9 cellular contexts compared by ENCODE assay signal in the genomic region with DNA sequence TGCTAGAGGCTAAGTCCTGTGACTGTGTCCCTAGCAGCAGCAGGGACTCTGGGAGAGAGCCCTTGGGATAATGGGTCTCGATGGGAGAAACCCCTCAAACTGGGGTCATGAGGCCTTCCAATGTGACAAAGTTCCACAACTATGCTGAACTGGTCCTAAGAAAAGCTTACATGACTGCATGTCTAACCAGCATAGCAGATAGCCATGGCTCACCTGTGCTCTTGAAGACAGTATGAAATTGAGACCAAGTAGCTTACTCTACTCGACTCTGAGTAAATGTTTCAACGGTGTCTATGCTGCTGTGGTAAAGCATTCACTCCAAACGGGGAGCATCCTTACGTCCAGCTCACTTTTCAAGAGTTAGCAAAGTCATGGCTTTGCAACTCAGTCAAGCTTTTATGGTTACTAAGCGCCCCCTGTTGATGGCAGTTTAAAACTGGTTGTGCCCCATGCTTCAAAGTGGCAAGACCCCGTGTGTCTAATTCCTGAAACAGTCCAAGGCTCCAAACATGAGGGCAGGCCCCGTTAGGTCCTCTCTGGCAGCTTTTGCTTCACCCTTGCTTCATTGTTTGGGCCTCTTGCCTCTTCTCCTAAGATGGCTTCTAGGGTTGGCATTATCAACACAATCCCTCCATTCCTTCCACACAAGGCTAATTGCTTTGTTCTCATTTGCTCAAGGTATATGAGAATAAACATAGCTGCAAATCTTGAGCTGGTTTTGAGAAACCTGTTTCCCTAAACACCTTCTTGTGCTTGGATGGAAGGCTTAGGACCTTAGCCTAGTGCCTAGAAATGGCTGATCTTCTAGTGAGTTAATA. TPM values are rescaled to one million over a fixed set of nuclear protein-coding genes. Genes with fewer than 3 reads are reported as not detected.
A peak's percentile ranks its signal among the peaks of the same experiment; 100 is the strongest.
DNase-seq lines count a peak whose midpoint lies in the region; ATAC-seq and TF ChIP-seq lines count a peak whose summit lies in the region.
"Had no signal": no experiment of that assay in that cellular context is flagged by ENCODE, and none has a peak within 500 bp of the region (broad histone marks: within the 10 kb centered on the region; RNA-seq: fewer than 3 reads in every experiment).

No MANE protein-coding gene starts in this region.

- ATAC-seq in GM18870 (IDR thresholded peaks at IDR 0.05; ENCODE audit: unreplicated experiment) (peak; percentile 50), omental fat pad (ENCODE audit: low FRiP score) (no peak)

- H3K27me3 ChIP-seq in HL-60 (ENCODE audit: insufficient read depth, poor library complexity, severe bottlenecking) = no peaks in the 10 kb centered on the region
- H3K27me3 ChIP-seq in Peyer's patch = no peaks in the 10 kb centered on the region
- no peaks in the 10 kb centered on the region for H3K27me3 ChIP-seq in tibial nerve

- H3K27ac Mint-ChIP-seq in activated T-helper 2 cell treated with anti-CD3 and anti-CD28 coated beads, Interferon-gamma antibody, Interleukin-2, Interleukin-4, amounts not matched to agents 10 μg/mL and 5 μg/mL and 100 μg/mL, durations not matched to agents 14 hours and 24 hours and 36 hours = no peak overlapping the region
- H3K27ac Mint-ChIP-seq: IgD-negative memory B cell had no signal

- H3K4me1 ChIP-seq in Peyer's patch (no peaks in the 10 kb centered on the region), tibial nerve (no peaks in the 10 kb centered on the region)

- DNase-seq in AML-193 (lab: John Stamatoyannopoulos, UW) (peak; percentile 60 to 78), HL-60 (ENCODE audit: low read depth in 1 of 2, low spot score in 1 of 2) (peak; percentile 45 to 78), Peyer's patch (peak in 2 of 3 donors; percentile 59 to 83), foreskin fibroblast (peak; percentile 62 to 87), omental fat pad (ENCODE audit: low spot score) (peak; percentile 25), tibial nerve (ENCODE audit: low spot score in 2 of 2) (peak; percentile 32 to 69)
- DNase-seq in activated T-helper 2 cell treated with anti-CD3 and anti-CD28 coated beads, Interferon-gamma antibody, Interleukin-2, Interleukin-4, amounts not matched to agents 10 μg/mL and 5 μg/mL and 100 μg/mL, durations not matched to agents 14 hours and 24 hours and 36 hours (ENCODE audit: low spot score) = peak; percentile 55

- H3K9me3 ChIP-seq in Peyer's patch (no peaks in the 10 kb centered on the region), tibial nerve (no peaks in the 10 kb centered on the region)

- H3K36me3 Mint-ChIP-seq in activated T-helper 2 cell treated with anti-CD3 and anti-CD28 coated beads, Interferon-gamma antibody, Interleukin-2, Interleukin-4, amounts not matched to agents 10 μg/mL and 5 μg/mL and 100 μg/mL, durations not matched to agents 14 hours and 24 hours and 36 hours (ENCODE audit: low read depth) = no peaks in the 10 kb centered on the region

- H3K4me3 ChIP-seq in HL-60 (replicated peaks; ENCODE audit: insufficient read depth, low read length) = no peak overlapping the region
- H3K4me3 ChIP-seq in Peyer's patch = no peak overlapping the region
- no peak overlapping the region for H3K4me3 ChIP-seq in foreskin fibroblast (ENCODE audit: low read depth in 1 of 2, low read length in 2 of 2)
- no peak overlapping the region for H3K4me3 ChIP-seq in tibial nerve

- no peak for TF ChIP-seq EP300 in tibial nerve (IDR thresholded peaks at IDR 0.05)

- H3K9me3 Mint-ChIP-seq in activated T-helper 2 cell treated with anti-CD3 and anti-CD28 coated beads, Interferon-gamma antibody, Interleukin-2, Interleukin-4, amounts not matched to agents 10 μg/mL and 5 μg/mL and 100 μg/mL, durations not matched to agents 14 hours and 24 hours and 36 hours = no peaks in the 10 kb centered on the region
- H3K9me3 Mint-ChIP-seq: IgD-negative memory B cell had no signal

- intact Hi-C loops in activated T-helper 2 cell treated with anti-CD3 and anti-CD28 coated beads, Interferon-gamma antibody, Interleukin-2, Interleukin-4, amounts not matched to agents 10 μg/mL and 5 μg/mL and 100 μg/mL, durations not matched to agents 14 hours and 24 hours and 36 hours (cut with micrococcal nuclease) = loop anchor here (1.0 to 10.0 kb wide), 5 partner anchors 9 to 689 kb away; no protein-coding TSS in a partner anchor

- TF ChIP-seq CTCF in HL-60 (IDR thresholded peaks at IDR 0.05; ENCODE audit: insufficient read depth, low read length) = peak; percentile 43
- TF ChIP-seq CTCF in Peyer's patch (IDR thresholded peaks at IDR 0.05) = peak; percentile 62 to 91 (median 79)
- TF ChIP-seq CTCF in foreskin fibroblast (IDR thresholded peaks at IDR 0.05; ENCODE audit: low read depth, low read length) = peak; percentile 52
- TF ChIP-seq CTCF in omental fat pad (IDR thresholded peaks at IDR 0.05) = no peak
- peak; percentile 54 to 83 (median 74) for TF ChIP-seq CTCF in tibial nerve (IDR thresholded peaks at IDR 0.05)

- H3K27me3 Mint-ChIP-seq in activated T-helper 2 cell treated with anti-CD3 and anti-CD28 coated beads, Interferon-gamma antibody, Interleukin-2, Interleukin-4, amounts not matched to agents 10 μg/mL and 5 μg/mL and 100 μg/mL, durations not matched to agents 14 hours and 24 hours and 36 hours (ENCODE audit: low read depth) = peaks cover 16% of the 10 kb centered on the region
- H3K27me3 Mint-ChIP-seq: IgD-negative memory B cell had no signal

- H3K4me3 Mint-ChIP-seq in activated T-helper 2 cell treated with anti-CD3 and anti-CD28 coated beads, Interferon-gamma antibody, Interleukin-2, Interleukin-4, amounts not matched to agents 10 μg/mL and 5 μg/mL and 100 μg/mL, durations not matched to agents 14 hours and 24 hours and 36 hours (ENCODE audit: low read depth) = no peak overlapping the region
- H3K4me3 Mint-ChIP-seq: IgD-negative memory B cell had no signal

- no peak overlapping the region for H3K27ac ChIP-seq in HL-60 (replicated peaks)
- H3K27ac ChIP-seq in Peyer's patch = no peak overlapping the region
- no peak overlapping the region for H3K27ac ChIP-seq in tibial nerve

- 12 to 13% methylated on average over 8 of the region's 8 CpGs for WGBS in tibial nerve, 2 donors

- H3K4me1 Mint-ChIP-seq in activated T-helper 2 cell treated with anti-CD3 and anti-CD28 coated beads, Interferon-gamma antibody, Interleukin-2, Interleukin-4, amounts not matched to agents 10 μg/mL and 5 μg/mL and 100 μg/mL, durations not matched to agents 14 hours and 24 hours and 36 hours (ENCODE audit: low read depth) = peaks cover 21% of the 10 kb centered on the region
- H3K4me1 Mint-ChIP-seq: IgD-negative memory B cell had no signal

- no peak for TF ChIP-seq POLR2A in Peyer's patch (IDR thresholded peaks at IDR 0.05)
- no peak for TF ChIP-seq POLR2A in tibial nerve (IDR thresholded peaks at IDR 0.05)

- H3K36me3 ChIP-seq in Peyer's patch = no peaks in the 10 kb centered on the region
- no peaks in the 10 kb centered on the region for H3K36me3 ChIP-seq in tibial nerve

RNA-seq across cellular contexts. Expression of a gene that starts 46.6 kb away (rescaled TPM):
- total RNA-seq in Peyer's patch (10 to 100 TPM; 19.8 to 29.7 (median 25.8) TPM), omental fat pad (10 to 100 TPM; 21.6 to 64.8 (median 33.0) TPM), tibial nerve (10 to 100 TPM; 21.0 to 36.7 (median 27.9) TPM)
- total RNA-seq in activated T-helper 2 cell treated with anti-CD3 and anti-CD28 coated beads, Interferon-gamma antibody, Interleukin-2, Interleukin-4, amounts not matched to agents 10 μg/mL and 5 μg/mL and 100 μg/mL, durations not matched to agents 14 hours and 24 hours and 36 hours = 34.3 and 35.2 TPM in 2 replicates

Comparison
In these comparisons a context has a peak if more than half of its experiments do, and no peak if none do; other contexts are left out.
1. CTCF ChIP-seq: peak in HL-60 (single experiment), Peyer's patch (6 of 6), foreskin fibroblast (single experiment) and tibial nerve (5 of 5); none in omental fat pad (0 of 3).
2. Peak in every context shown above with its lines, with median percentiles within 50 percentile points of each other: DNase-seq.